ENCODE assay signal across 34 cellular contexts in genomic region chr22:27833803-27834202, GRCh38.
"Had no signal": no experiment of that assay in that cellular context is flagged by ENCODE, and none has a peak within 500 bp of the region (broad histone marks: within the 10 kb centered on the region; RNA-seq: fewer than 3 reads in every experiment).

No MANE protein-coding gene starts in this region.

- H3K4me3 ChIP-seq: ascending aorta, body of pancreas, breast epithelium had no signal

- H3K27ac ChIP-seq: ascending aorta, body of pancreas, brain microvascular endothelial cell, breast epithelium, VCaP had no signal

- DNase-seq: activated B cell treated with CpG ODN at 0.5 μM for 24 hours; activated CD4-positive, alpha-beta memory T cell treated with anti-CD3 and anti-CD28 coated beads for 36 hours; activated CD4-positive, alpha-beta T cell treated with anti-CD3 and anti-CD28 coated beads for 4 hours; activated CD4-positive, alpha-beta T cell treated with anti-CD3 and anti-CD28 coated beads, Interleukin-2, amount 10 ng/mL, durations not matched to agents 24 days and 14 days; activated CD4-positive, alpha-beta T cell treated with anti-CD3 and anti-CD28 coated beads, Interleukin-2, amount 50 U/mL, for 1 hour; activated CD4-positive, alpha-beta T cell treated with anti-CD3 and anti-CD28 coated beads, Interleukin-2, amount 50 U/mL, for 4 hours; activated CD4-positive, CD25-positive, alpha-beta regulatory T cell treated with anti-CD3 and anti-CD28 coated beads, Interleukin-2, amount 50 U/mL, for 72 hours; activated CD8-positive, alpha-beta memory T cell treated with anti-CD3 and anti-CD28 coated beads, Interleukin-2, amount 50 U/mL, for 4 hours; activated CD8-positive, alpha-beta T cell treated with anti-CD3 and anti-CD28 coated beads for 36 hours; activated gamma-delta T cell treated with Interleukin-2 at 50 U/mL for 16 hours; activated naive CD4-positive, alpha-beta T cell; activated naive CD4-positive, alpha-beta T cell treated with anti-CD3 and anti-CD28 coated beads for 36 hours; activated naive CD4-positive, alpha-beta T cell treated with anti-CD3 and anti-CD28 coated beads, Interleukin-2, amount 50 U/mL, for 16 hours; activated T-cell treated with anti-CD3 and anti-CD28 coated beads for 4 hours; activated T-cell treated with anti-CD3 and anti-CD28 coated beads, Interleukin-2, amount 50 U/mL, for 1 hour; activated T-cell treated with anti-CD3 and anti-CD28 coated beads, Interleukin-2, amount 50 U/mL, for 4 hours; activated T-cell treated with anti-CD3 and anti-CD28 coated beads, Interleukin-2, amount 50 U/mL, for 72 hours; amygdala; anterior cingulate cortex; body of pancreas; brain microvascular endothelial cell; central memory CD4-positive, alpha-beta T cell; T-helper 1 cell; T-helper 2 cell; T-helper 9 cell had no signal

- H3K27me3 ChIP-seq: ascending aorta, body of pancreas, brain microvascular endothelial cell, breast epithelium had no signal

- H3K27ac Mint-ChIP-seq: activated B cell treated with CpG ODN at 0.5 μM for 24 hours; activated CD4-positive, alpha-beta memory T cell treated with anti-CD3 and anti-CD28 coated beads for 36 hours; activated CD4-positive, alpha-beta T cell treated with anti-CD3 and anti-CD28 coated beads, Interleukin-2, amount 10 ng/mL, durations not matched to agents 24 days and 14 days; activated CD8-positive, alpha-beta T cell treated with anti-CD3 and anti-CD28 coated beads for 36 hours; activated naive CD4-positive, alpha-beta T cell treated with anti-CD3 and anti-CD28 coated beads for 36 hours; activated naive CD4-positive, alpha-beta T cell treated with anti-CD3 and anti-CD28 coated beads, Interleukin-2, amount 50 U/mL, for 72 hours; activated T-cell treated with anti-CD3 and anti-CD28 coated beads, Interleukin-2, amount 50 U/mL, for 72 hours; activated T-helper 1 cell treated with anti-CD3 and anti-CD28 coated beads, Interleukin-12 subunit alpha, Interleukin-12 subunit beta, Interleukin-2, Interleukin-4 antibody, amounts not matched to agents 30 ng/mL and 10 ng/mL and 1 ng/mL, durations not matched to agents 14 hours and 24 hours and 36 hours; activated T-helper 17 cell treated with anti-CD3 and anti-CD28 coated beads, Interleukin-2, amount 50 U/mL, for 72 hours; T-helper 1 cell treated with Interleukin-12 subunit alpha and Interleukin-12 subunit beta and Interleukin-4 antibody, amounts not matched to agents 30 μg/mL and 1 μg/mL, for 36 hours; T-helper 2 cell treated with Interferon-gamma antibody and Interleukin-4, amounts not matched to agents 5 μg/mL and 100 μg/mL, for 36 hours had no signal

- H3K9me3 ChIP-seq: ascending aorta, body of pancreas, breast epithelium had no signal

- H3K27me3 Mint-ChIP-seq: activated B cell treated with CpG ODN at 0.5 μM for 24 hours; activated CD4-positive, alpha-beta memory T cell treated with anti-CD3 and anti-CD28 coated beads for 36 hours; activated CD4-positive, alpha-beta T cell treated with anti-CD3 and anti-CD28 coated beads, Interleukin-2, amount 10 ng/mL, durations not matched to agents 24 days and 14 days; activated CD8-positive, alpha-beta T cell treated with anti-CD3 and anti-CD28 coated beads for 36 hours; activated T-helper 17 cell treated with anti-CD3 and anti-CD28 coated beads, Interleukin-2, amount 50 U/mL, for 72 hours had no signal

- H3K36me3 ChIP-seq: ascending aorta, brain microvascular endothelial cell, breast epithelium had no signal

- ATAC-seq: activated CD8-positive, alpha-beta T cell treated with anti-CD3 and anti-CD28 coated beads for 36 hours; activated naive CD4-positive, alpha-beta T cell treated with anti-CD3 and anti-CD28 coated beads, Interleukin-2, amount 50 U/mL, for 72 hours; activated T-cell treated with anti-CD3 and anti-CD28 coated beads, Interleukin-2, amount 50 U/mL, for 4 hours; activated T-cell treated with anti-CD3 and anti-CD28 coated beads, Interleukin-2, amount 50 U/mL, for 72 hours; activated T-helper 17 cell treated with anti-CD3 and anti-CD28 coated beads, Interleukin-2, amount 50 U/mL, for 72 hours; body of pancreas had no signal

- H3K4me1 ChIP-seq: ascending aorta, body of pancreas, breast epithelium had no signal

- H3K4me3 Mint-ChIP-seq: activated B cell treated with CpG ODN at 0.5 μM for 24 hours; activated CD4-positive, alpha-beta memory T cell treated with anti-CD3 and anti-CD28 coated beads for 36 hours; activated CD4-positive, alpha-beta T cell treated with anti-CD3 and anti-CD28 coated beads, Interleukin-2, amount 10 ng/mL, durations not matched to agents 24 days and 14 days; activated CD8-positive, alpha-beta T cell treated with anti-CD3 and anti-CD28 coated beads for 36 hours; activated naive CD4-positive, alpha-beta T cell treated with anti-CD3 and anti-CD28 coated beads for 36 hours; activated T-cell treated with anti-CD3 and anti-CD28 coated beads, Interleukin-2, amount 50 U/mL, for 4 hours; activated T-cell treated with anti-CD3 and anti-CD28 coated beads, Interleukin-2, amount 50 U/mL, for 72 hours; activated T-helper 1 cell treated with anti-CD3 and anti-CD28 coated beads, Interleukin-12 subunit alpha, Interleukin-12 subunit beta, Interleukin-2, Interleukin-4 antibody, amounts not matched to agents 30 ng/mL and 10 ng/mL and 1 ng/mL, durations not matched to agents 14 hours and 24 hours and 36 hours; activated T-helper 17 cell treated with anti-CD3 and anti-CD28 coated beads, Interleukin-2, amount 50 U/mL, for 72 hours; T-helper 1 cell treated with Interleukin-12 subunit alpha and Interleukin-12 subunit beta and Interleukin-4 antibody, amounts not matched to agents 30 μg/mL and 1 μg/mL, for 36 hours; T-helper 2 cell treated with Interferon-gamma antibody and Interleukin-4, amounts not matched to agents 5 μg/mL and 100 μg/mL, for 36 hours had no signal

- FAIRE-seq: TTC549 had no signal

- H3K9me3 Mint-ChIP-seq: activated CD8-positive, alpha-beta T cell treated with anti-CD3 and anti-CD28 coated beads for 36 hours had no signal

- H3K4me1 Mint-ChIP-seq: activated B cell treated with CpG ODN at 0.5 μM for 24 hours had no signal
